Comparison of ENCODE assay signal across 23 cellular contexts in the genomic region with DNA sequence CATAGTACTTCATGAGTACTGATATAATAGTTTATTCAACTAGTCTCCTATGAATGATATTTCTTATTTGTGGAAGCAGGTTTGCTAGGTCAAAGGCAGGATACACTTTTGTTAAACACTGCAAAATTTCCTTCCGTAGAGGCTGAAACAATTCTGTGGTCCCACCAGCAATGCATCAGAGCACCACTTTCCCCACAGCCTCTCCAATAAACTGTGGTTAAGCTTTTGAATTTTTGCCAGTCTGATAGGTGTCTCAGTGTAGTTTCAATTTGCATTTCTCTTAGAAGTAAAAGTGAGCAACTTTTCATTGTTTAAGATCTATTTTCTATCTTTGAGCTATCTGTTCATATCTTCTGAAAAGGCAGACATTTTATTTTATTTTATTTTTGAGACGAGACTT. TPM values are rescaled to one million over a fixed set of nuclear protein-coding genes. Genes with fewer than 3 reads are reported as not detected.
DNase-seq lines count a peak whose midpoint lies in the region; ATAC-seq and TF ChIP-seq lines count a peak whose summit lies in the region.
"Had no signal": no experiment of that assay in that cellular context is flagged by ENCODE, and none has a peak within 500 bp of the region (broad histone marks: within the 10 kb centered on the region; RNA-seq: fewer than 3 reads in every experiment).

No MANE protein-coding gene starts in this region.

- H3K27me3 ChIP-seq in CD4-positive, alpha-beta memory T cell (ENCODE audit: insufficient read depth, low read length): no peaks in the 10 kb centered on the region
- H3K27me3 ChIP-seq: BLaER1 treated with 17β-estradiol and CSF1 and Interleukin-3, amounts not matched to agents 10 nM and 100 nM; heart right ventricle; suprapubic skin had no signal

- DNase-seq in activated CD4-positive, alpha-beta T cell treated with anti-CD3 and anti-CD28 coated beads for 48 hours: peak; percentile 23
- no peak for DNase-seq in activated CD4-positive, alpha-beta T cell treated with anti-CD3 and anti-CD28 coated beads, Interleukin-2, amount 50 U/mL, for 4 hours
- DNase-seq in CD4-positive, alpha-beta memory T cell: peak in 2 of 5 donors; percentile 5 to 9
- peak; percentile 40 for DNase-seq in activated CD8-positive, alpha-beta T cell treated with anti-CD3 and anti-CD28 coated beads for 36 hours
- DNase-seq in myocyte (ENCODE audit: low read depth) (peak; percentile 46), HK-2 (ENCODE audit: unreplicated experiment) (no peak)
- DNase-seq: activated B cell treated with CpG ODN at 0.5 μM for 24 hours; aorta; DMS53; heart right ventricle; naive B cell; NCI-H1092 treated with DMSO at 0.1 percent for 48 hours; NCI-H2107; NCI-H69; OCI-M1; SHP77; stimulated activated CD4-positive, alpha-beta T cell treated with anti-CD3 and anti-CD28 coated beads, Interleukin-2, amount 100 ng/mL, for 48 hours had no signal

- H3K27ac Mint-ChIP-seq in CD4-positive, alpha-beta memory T cell: peak overlapping the region in 5 of 7 donors; percentile 24 to 70 (median 42)
- peak overlapping the region; percentile 85 for H3K27ac Mint-ChIP-seq in activated CD8-positive, alpha-beta T cell treated with anti-CD3 and anti-CD28 coated beads for 36 hours
- H3K27ac Mint-ChIP-seq: activated B cell treated with CpG ODN at 0.5 μM for 24 hours; T-helper 1 cell treated with Interleukin-12 subunit alpha and Interleukin-12 subunit beta and Interleukin-4 antibody, amounts not matched to agents 30 μg/mL and 1 μg/mL, for 36 hours had no signal

- H3K4me3 ChIP-seq in CD4-positive, alpha-beta memory T cell (ENCODE audit: low read length in 2 of 2): no peak overlapping the region
- H3K4me3 ChIP-seq: BLaER1 treated with 17β-estradiol and CSF1 and Interleukin-3, amounts not matched to agents 10 nM and 100 nM; heart right ventricle; suprapubic skin had no signal

- no peak for TF ChIP-seq CTCF in activated CD8-positive, alpha-beta T cell treated with anti-CD3 and anti-CD28 coated beads for 36 hours (IDR thresholded peaks at IDR 0.05)

- H3K9me3 ChIP-seq in CD4-positive, alpha-beta memory T cell (ENCODE audit: control insufficient read depth in 1 of 2, low read length in 2 of 2): no peaks in the 10 kb centered on the region
- H3K9me3 ChIP-seq: BLaER1 treated with 17β-estradiol and CSF1 and Interleukin-3, amounts not matched to agents 10 nM and 100 nM; heart right ventricle; suprapubic skin had no signal

- no peaks in the 10 kb centered on the region for H3K27me3 Mint-ChIP-seq in CD4-positive, alpha-beta memory T cell
- no peaks in the 10 kb centered on the region for H3K27me3 Mint-ChIP-seq in activated CD8-positive, alpha-beta T cell treated with anti-CD3 and anti-CD28 coated beads for 36 hours
- H3K27me3 Mint-ChIP-seq: activated B cell treated with CpG ODN at 0.5 μM for 24 hours, naive B cell had no signal

- H3K4me1 Mint-ChIP-seq in CD4-positive, alpha-beta memory T cell: peaks cover 11 to 16% (median 13%) of the 10 kb centered on the region in 4 donors
- H3K4me1 Mint-ChIP-seq in activated CD8-positive, alpha-beta T cell treated with anti-CD3 and anti-CD28 coated beads for 36 hours (ENCODE audit: low read depth): peaks cover 13% of the 10 kb centered on the region

- H3K36me3 Mint-ChIP-seq in CD4-positive, alpha-beta memory T cell: peaks cover 29 to 49% of the 10 kb centered on the region in 2 donors
- peaks cover 33% of the 10 kb centered on the region for H3K36me3 Mint-ChIP-seq in activated CD8-positive, alpha-beta T cell treated with anti-CD3 and anti-CD28 coated beads for 36 hours (ENCODE audit: low read depth)

- H3K4me1 ChIP-seq in CD4-positive, alpha-beta memory T cell (ENCODE audit: insufficient read depth, low read length): peaks cover 6% of the 10 kb centered on the region
- H3K4me1 ChIP-seq: suprapubic skin had no signal

- ATAC-seq in activated CD8-positive, alpha-beta T cell treated with anti-CD3 and anti-CD28 coated beads for 36 hours: peak; percentile 79
- ATAC-seq in GM21529 (IDR thresholded peaks at IDR 0.05; ENCODE audit: unreplicated experiment) (no peak), GM21528 (IDR thresholded peaks at IDR 0.05; ENCODE audit: low FRiP score, unreplicated experiment) (no peak)
- ATAC-seq: heart right ventricle had no signal

- intact Hi-C loops in CD4-positive, alpha-beta memory T cell (cut with micrococcal nuclease): no loop called here
- intact Hi-C loops in activated CD8-positive, alpha-beta T cell treated with anti-CD3 and anti-CD28 coated beads for 36 hours (cut with micrococcal nuclease): no loop called here

- peak overlapping the region in 2 of 8 donors; percentile 31 to 41 for H3K4me3 Mint-ChIP-seq in CD4-positive, alpha-beta memory T cell
- H3K4me3 Mint-ChIP-seq in activated CD8-positive, alpha-beta T cell treated with anti-CD3 and anti-CD28 coated beads for 36 hours: peak overlapping the region; percentile 31
- H3K4me3 Mint-ChIP-seq: activated B cell treated with CpG ODN at 0.5 μM for 24 hours; naive B cell; T-helper 1 cell treated with Interleukin-12 subunit alpha and Interleukin-12 subunit beta and Interleukin-4 antibody, amounts not matched to agents 30 μg/mL and 1 μg/mL, for 36 hours had no signal

- H3K36me3 ChIP-seq in CD4-positive, alpha-beta memory T cell (ENCODE audit: insufficient read depth, low read length): peaks cover 28% of the 10 kb centered on the region

- CTCF ChIA-PET in CD4-positive, alpha-beta memory T cell (lab: Charles Lee; ENCODE audit: partially characterized antibody): interaction anchor here (1.8 to 1.9 kb wide), 2 partner anchors 22 to 42 kb away, joined by 4 read pairs; no protein-coding TSS in a partner anchor
- CTCF ChIA-PET in activated CD8-positive, alpha-beta T cell treated with anti-CD3 and anti-CD28 coated beads for 36 hours (lab: Charles Lee): interaction anchor here (0.7 to 1.9 kb wide), 4 partner anchors 9 to 272 kb away, joined by 3 to 8 read pairs (median 3); a partner anchor contains a TSS

- POLR2A ChIA-PET in CD4-positive, alpha-beta memory T cell (lab: Charles Lee; ENCODE audit: partially characterized antibody): interaction anchor here (0.6 to 1.6 kb wide), 2 partner anchors 41 to 113 kb away, joined by 3 read pairs; no protein-coding TSS in a partner anchor
- POLR2A ChIA-PET in activated CD8-positive, alpha-beta T cell treated with anti-CD3 and anti-CD28 coated beads for 36 hours (lab: Charles Lee): interaction anchor here (0.9 to 2.6 kb wide), 4 partner anchors 17 to 101 kb away, joined by 3 to 7 read pairs (median 3); no protein-coding TSS in a partner anchor

- no peak overlapping the region for H3K27ac ChIP-seq in CD4-positive, alpha-beta memory T cell (ENCODE audit: low read depth, low read length)
- H3K27ac ChIP-seq: KMS-11, suprapubic skin had no signal

- peaks cover 0 to 4% (median 0%) of the 10 kb centered on the region in 8 donors for H3K9me3 Mint-ChIP-seq in CD4-positive, alpha-beta memory T cell
- H3K9me3 Mint-ChIP-seq in activated CD8-positive, alpha-beta T cell treated with anti-CD3 and anti-CD28 coated beads for 36 hours: no peaks in the 10 kb centered on the region
- H3K9me3 Mint-ChIP-seq: activated B cell treated with CpG ODN at 0.5 μM for 24 hours; naive B cell; T-helper 1 cell treated with Interleukin-12 subunit alpha and Interleukin-12 subunit beta and Interleukin-4 antibody, amounts not matched to agents 30 μg/mL and 1 μg/mL, for 36 hours had no signal

RNA-seq across cellular contexts. Expression of a gene that starts 36.4 kb away (rescaled TPM):
- 1 to 10 TPM; 1.6 to 2.2 TPM for total RNA-seq in CD4-positive, alpha-beta memory T cell
- not detected for polyA plus RNA-seq in CD4-positive, alpha-beta memory T cell
- total RNA-seq in activated CD8-positive, alpha-beta T cell treated with anti-CD3 and anti-CD28 coated beads for 36 hours: 10 to 100 TPM; 11.6 to 13.0 TPM
- total RNA-seq in myocyte: 254 and 269 TPM in 2 replicates
- 102 TPM for polyA plus RNA-seq in myocyte (2012)

Comparison
In these comparisons a context has a peak if more than half of its experiments do, and no peak if none do; other contexts are left out.
1. DNase-seq: peak in activated CD4-positive, alpha-beta T cell treated with anti-CD3 and anti-CD28 coated beads for 48 hours (single experiment), activated CD8-positive, alpha-beta T cell treated with anti-CD3 and anti-CD28 coated beads for 36 hours (single experiment) and myocyte (single experiment); none in activated CD4-positive, alpha-beta T cell treated with anti-CD3 and anti-CD28 coated beads, Interleukin-2, amount 50 U/mL, for 4 hours (0 of 2) and HK-2 (single experiment).
2. RNA of a gene that starts 36.4 kb away (total RNA-seq): 254 to 269 TPM in myocyte; 11.6 to 13.0 TPM in activated CD8-positive, alpha-beta T cell treated with anti-CD3 and anti-CD28 coated beads for 36 hours and 1.6 to 2.2 TPM in CD4-positive, alpha-beta memory T cell; every median in the first group is over 10 times any median in the second.